In the genomic region with DNA sequence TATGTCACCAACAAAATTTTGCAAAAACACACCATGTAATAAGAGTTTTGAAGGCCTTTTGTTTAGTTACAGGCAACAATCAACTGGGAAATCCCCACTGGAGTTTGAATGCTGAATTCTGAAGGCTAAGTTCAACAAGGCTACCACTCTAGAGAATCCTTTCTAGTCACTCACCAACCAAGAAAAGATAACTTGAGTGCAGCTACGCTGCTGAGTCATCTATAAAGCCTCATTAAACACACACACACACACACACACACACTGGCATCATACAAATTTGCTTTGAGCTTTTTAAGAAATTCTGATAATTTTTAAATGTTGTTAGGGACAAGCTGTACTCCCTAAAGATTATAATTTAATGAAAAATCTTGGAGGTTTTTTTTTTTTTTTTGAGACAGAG, we compare ENCODE assay signal across 13 cellular contexts.
A peak's percentile ranks its signal among the peaks of the same experiment; 100 is the strongest.
DNase-seq lines count a peak whose midpoint lies in the region; ATAC-seq, FAIRE-seq and TF ChIP-seq lines count a peak whose summit lies in the region.
"Had no signal": no experiment of that assay in that cellular context is flagged by ENCODE, and none has a peak within 500 bp of the region (broad histone marks: within the 10 kb centered on the region; RNA-seq: fewer than 3 reads in every experiment).

No MANE protein-coding gene starts in this region.

- H3K4me3 ChIP-seq in HEK293 (ENCODE audit: low read depth, low read length) = no peak overlapping the region
- H3K4me3 ChIP-seq in astrocyte (ENCODE audit: insufficient read depth, low read depth, low read length) = no peak overlapping the region
- H3K4me3 ChIP-seq in right lobe of liver = no peak overlapping the region
- H3K4me3 ChIP-seq: BLaER1 had no signal

- H3K27me3 Mint-ChIP-seq in astrocyte (ENCODE audit: low read depth, unreplicated experiment) = no peaks in the 10 kb centered on the region
- H3K27me3 Mint-ChIP-seq: activated naive CD4-positive, alpha-beta T cell treated with anti-CD3 and anti-CD28 coated beads, Interleukin-2, amount 50 U/mL, for 24 hours had no signal

- ATAC-seq in foreskin keratinocyte = peak; percentile 57
- ATAC-seq in GM21723 (IDR thresholded peaks at IDR 0.05; ENCODE audit: unreplicated experiment) = no peak
- no peak for ATAC-seq in right lobe of liver

- H3K4me2 ChIP-seq in astrocyte (ENCODE audit: low read length) = peak overlapping the region; percentile 5
- H3K4me2 ChIP-seq: BLaER1 had no signal

- no peak overlapping the region for H3K9ac ChIP-seq in astrocyte (ENCODE audit: low read length)
- H3K9ac ChIP-seq: BLaER1 had no signal

- CTCF ChIA-PET in HEK293 (lab: Yijun Ruan, JAX) = interaction anchor here (0.6 to 0.9 kb wide), 2 partner anchors 294 to 330 kb away, joined by 3 read pairs; no protein-coding TSS in a partner anchor

- DNase-seq in AG08395 (ENCODE audit: low spot score) (peak; percentile 64), astrocyte (ENCODE audit: low read depth) (peak; percentile 94), foreskin keratinocyte (peak; percentile 54 to 73), NK-92 (lab: John Stamatoyannopoulos, UW; ENCODE audit: unreplicated experiment) (no peak), right lobe of liver (no peak), GF-D8 (lab: John Stamatoyannopoulos, UW) (no peak)
- DNase-seq: NCI-H2227 treated with DMSO at 0.1 percent for 48 hours, OCI-M1 had no signal

- no peak for FAIRE-seq in astrocyte (lab: Jason Lieb, UNC)

- H3K36me3 Mint-ChIP-seq in astrocyte (ENCODE audit: low read depth, unreplicated experiment) = no peaks in the 10 kb centered on the region

- 71% methylated on average over 1 of the region's 1 CpG for WGBS in right lobe of liver (ENCODE audit: insufficient coverage, low coverage, low lambda C conversion rate, missing lambda C conversion rate)

- H3K27me3 ChIP-seq in astrocyte (ENCODE audit: insufficient read depth, low read length) (no peaks in the 10 kb centered on the region), foreskin keratinocyte (no peaks in the 10 kb centered on the region), right lobe of liver (no peaks in the 10 kb centered on the region)
- H3K27me3 ChIP-seq: BLaER1 had no signal

- TF ChIP-seq POLR2A in right lobe of liver (IDR thresholded peaks at IDR 0.05) = no peak

- H3K79me2 ChIP-seq in astrocyte (ENCODE audit: insufficient read depth, low read length) = no peaks in the 10 kb centered on the region

- intact Hi-C loops in right lobe of liver (cut with DNase I) = no loop called here

- H3K4me3 Mint-ChIP-seq in astrocyte (ENCODE audit: unreplicated experiment) = no peak overlapping the region
- H3K4me3 Mint-ChIP-seq: activated naive CD4-positive, alpha-beta T cell treated with anti-CD3 and anti-CD28 coated beads, Interleukin-2, amount 50 U/mL, for 24 hours had no signal

- H3K4me1 ChIP-seq in HEK293 (ENCODE audit: control insufficient read depth, insufficient read depth, low read length) = no peaks in the 10 kb centered on the region
- peaks cover 3% of the 10 kb centered on the region for H3K4me1 ChIP-seq in astrocyte (ENCODE audit: insufficient read depth, low read length)
- H3K4me1 ChIP-seq in foreskin keratinocyte = no peaks in the 10 kb centered on the region
- H3K4me1 ChIP-seq in right lobe of liver = no peaks in the 10 kb centered on the region

- POLR2A ChIA-PET in HEK293 (lab: Yijun Ruan, JAX) = no interaction called here

- H4K20me1 ChIP-seq in astrocyte (ENCODE audit: insufficient read depth, low read length) = no peaks in the 10 kb centered on the region
- H4K20me1 ChIP-seq: BLaER1 had no signal

- H3K27ac Mint-ChIP-seq in astrocyte (ENCODE audit: unreplicated experiment) = no peak overlapping the region
- H3K27ac Mint-ChIP-seq: activated naive CD4-positive, alpha-beta T cell treated with anti-CD3 and anti-CD28 coated beads, Interleukin-2, amount 50 U/mL, for 24 hours had no signal

- peaks cover 5% of the 10 kb centered on the region for H3K4me1 Mint-ChIP-seq in astrocyte (ENCODE audit: low read depth, unreplicated experiment)
- H3K4me1 Mint-ChIP-seq: activated naive CD4-positive, alpha-beta T cell treated with anti-CD3 and anti-CD28 coated beads, Interleukin-2, amount 50 U/mL, for 24 hours had no signal

- H2AFZ ChIP-seq in astrocyte (ENCODE audit: low read depth, low read length) = no peak overlapping the region

- H3K9me3 ChIP-seq in HEK293 (ENCODE audit: control insufficient read depth, insufficient read depth, low read depth, low read length) = no peaks in the 10 kb centered on the region
- H3K9me3 ChIP-seq in astrocyte (ENCODE audit: insufficient read depth, low read depth, low read length) = no peaks in the 10 kb centered on the region
- H3K9me3 ChIP-seq in right lobe of liver = no peaks in the 10 kb centered on the region

- H3K9me3 Mint-ChIP-seq in astrocyte (ENCODE audit: unreplicated experiment) = no peaks in the 10 kb centered on the region

- H3K36me3 ChIP-seq in HEK293 (ENCODE audit: control insufficient read depth in 2 of 2, insufficient read depth in 1 of 2, low read length in 2 of 2) = no peaks in the 10 kb centered on the region
- H3K36me3 ChIP-seq in astrocyte (ENCODE audit: insufficient read depth, low read length) = no peaks in the 10 kb centered on the region
- no peaks in the 10 kb centered on the region for H3K36me3 ChIP-seq in right lobe of liver

- H3K27ac ChIP-seq in HEK293 (ENCODE audit: extremely low read depth, low read depth, low read length) = no peak overlapping the region
- H3K27ac ChIP-seq in astrocyte (ENCODE audit: low read depth, low read length) = no peak overlapping the region
- no peak overlapping the region for H3K27ac ChIP-seq in foreskin keratinocyte
- H3K27ac ChIP-seq in right lobe of liver = no peak overlapping the region
- H3K27ac ChIP-seq: BLaER1, HL-60 had no signal

- TF ChIP-seq CTCF in HEK293 (tag by site-specific recombination; IDR thresholded peaks at IDR 0.05) (no peak), astrocyte (IDR thresholded peaks at IDR 0.05; ENCODE audit: insufficient read depth, low read depth, low read length) (no peak), foreskin keratinocyte (conservative IDR thresholded peaks at IDR 0.05) (no peak), right lobe of liver (IDR thresholded peaks at IDR 0.05) (no peak)

TF ChIP-seq in HEK293, 187 proteins besides CTCF, POLR2A, EP300 and RAD21:
- TF ChIP-seq ZSCAN4 (tag by site-specific recombination; IDR thresholded peaks at IDR 0.05) (peak; percentile 65), ZNF10 (tag by site-specific recombination; IDR thresholded peaks at IDR 0.05) (no peak), ZNF274 (IDR thresholded peaks at IDR 0.05; ENCODE audit: low read length) (no peak), ZNF274 (tag by site-specific recombination; IDR thresholded peaks at IDR 0.05; ENCODE audit: borderline replicate concordance) (no peak)
- TF ChIP-seq, protein P1, sequence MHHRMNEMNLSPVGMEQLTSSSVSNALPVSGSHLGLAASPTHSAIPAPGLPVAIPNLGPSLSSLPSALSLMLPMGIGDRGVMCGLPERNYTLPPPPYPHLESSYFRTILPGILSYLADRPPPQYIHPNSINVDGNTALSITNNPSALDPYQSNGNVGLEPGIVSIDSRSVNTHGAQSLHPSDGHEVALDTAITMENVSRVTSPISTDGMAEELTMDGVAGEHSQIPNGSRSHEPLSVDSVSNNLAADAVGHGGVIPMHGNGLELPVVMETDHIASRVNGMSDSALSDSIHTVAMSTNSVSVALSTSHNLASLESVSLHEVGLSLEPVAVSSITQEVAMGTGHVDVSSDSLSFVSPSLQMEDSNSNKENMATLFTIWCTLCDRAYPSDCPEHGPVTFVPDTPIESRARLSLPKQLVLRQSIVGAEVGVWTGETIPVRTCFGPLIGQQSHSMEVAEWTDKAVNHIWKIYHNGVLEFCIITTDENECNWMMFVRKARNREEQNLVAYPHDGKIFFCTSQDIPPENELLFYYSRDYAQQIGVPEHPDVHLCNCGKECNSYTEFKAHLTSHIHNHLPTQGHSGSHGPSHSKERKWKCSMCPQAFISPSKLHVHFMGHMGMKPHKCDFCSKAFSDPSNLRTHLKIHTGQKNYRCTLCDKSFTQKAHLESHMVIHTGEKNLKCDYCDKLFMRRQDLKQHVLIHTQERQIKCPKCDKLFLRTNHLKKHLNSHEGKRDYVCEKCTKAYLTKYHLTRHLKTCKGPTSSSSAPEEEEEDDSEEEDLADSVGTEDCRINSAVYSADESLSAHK (tag by site-specific recombination; IDR thresholded peaks at IDR 0.05) = no peak

Comparison
In these comparisons a context has a peak if more than half of its experiments do, and no peak if none do; other contexts are left out.
1. DNase-seq: peak in AG08395 (single experiment), astrocyte (single experiment) and foreskin keratinocyte (2 of 2); none in NK-92 (single experiment), right lobe of liver (0 of 3) and GF-D8 (single experiment).